Comparison of ENCODE assay signal across 22 cellular contexts in genomic region chr17:7396147-7396546, GRCh38. TPM values are rescaled to one million over a fixed set of nuclear protein-coding genes. Genes with fewer than 3 reads are reported as not detected.
DNase-seq lines count a peak whose midpoint lies in the region; ATAC-seq and TF ChIP-seq lines count a peak whose summit lies in the region.
"Had no signal": no experiment of that assay in that cellular context is flagged by ENCODE, and none has a peak within 500 bp of the region (broad histone marks: within the 10 kb centered on the region; RNA-seq: fewer than 3 reads in every experiment).

No MANE protein-coding gene starts in this region.

- no peaks in the 10 kb centered on the region for H3K27me3 ChIP-seq in HCT116 (ENCODE audit: insufficient read depth, low read length)
- H3K27me3 ChIP-seq: BLaER1 treated with 17β-estradiol and CSF1 and Interleukin-3, amounts not matched to agents 10 nM and 100 nM; heart left ventricle had no signal

- H3K36me3 ChIP-seq in HCT116 (ENCODE audit: control insufficient read depth in 1 of 2, insufficient read depth in 2 of 2, low read length in 2 of 2), result peaks cover 3 to 5% of the 10 kb centered on the region in 2 experiments; a peak in 2 of 4 replicates

- BruUV-seq in HCT116 (replicated peaks; lab: Mats Ljungman, UMichigan), result TSS peak; percentile 66

- no peaks in the 10 kb centered on the region for H3K9me3 ChIP-seq in HCT116 (ENCODE audit: control insufficient read depth in 1 of 2, insufficient read depth in 1 of 2, low read depth in 1 of 2, low read length in 2 of 2)
- H3K9me3 ChIP-seq: BLaER1 treated with 17β-estradiol and CSF1 and Interleukin-3, amounts not matched to agents 10 nM and 100 nM; heart left ventricle; SK-N-SH had no signal

- H3K36me3 Mint-ChIP-seq in activated CD4-positive, alpha-beta T cell treated with anti-CD3 and anti-CD28 coated beads, Interleukin-2, amount 10 ng/mL, durations not matched to agents 7 days and 5 days (ENCODE audit: low read depth), result peaks cover 22% of the 10 kb centered on the region
- H3K36me3 Mint-ChIP-seq in central memory CD8-positive, alpha-beta T cell (ENCODE audit: insufficient read depth), result peaks cover 3% of the 10 kb centered on the region
- peaks cover 3% of the 10 kb centered on the region for H3K36me3 Mint-ChIP-seq in osteocyte (ENCODE audit: unreplicated experiment)

- H3K4me1 Mint-ChIP-seq in activated CD4-positive, alpha-beta T cell treated with anti-CD3 and anti-CD28 coated beads, Interleukin-2, amount 10 ng/mL, durations not matched to agents 7 days and 5 days, result peaks cover 32% of the 10 kb centered on the region
- H3K4me1 Mint-ChIP-seq in central memory CD8-positive, alpha-beta T cell, result peaks cover 22% of the 10 kb centered on the region
- H3K4me1 Mint-ChIP-seq in osteocyte (ENCODE audit: unreplicated experiment), result peaks cover 11% of the 10 kb centered on the region

- POLR2A ChIA-PET in activated CD4-positive, alpha-beta T cell treated with anti-CD3 and anti-CD28 coated beads, Interleukin-2, amount 10 ng/mL, durations not matched to agents 7 days and 5 days (lab: Charles Lee), result no interaction called here
- POLR2A ChIA-PET in HCT116 (lab: Charles Lee), result interaction anchor here (1.6 kb wide), 1 partner anchor 39 kb away, joined by 3 read pairs; the partner anchor contains the start of gene TMEM102

- no peaks in the 10 kb centered on the region for H3K27me3 Mint-ChIP-seq in activated CD4-positive, alpha-beta T cell treated with anti-CD3 and anti-CD28 coated beads, Interleukin-2, amount 10 ng/mL, durations not matched to agents 7 days and 5 days
- no peaks in the 10 kb centered on the region for H3K27me3 Mint-ChIP-seq in central memory CD8-positive, alpha-beta T cell
- H3K27me3 Mint-ChIP-seq in osteocyte (ENCODE audit: unreplicated experiment), result no peaks in the 10 kb centered on the region

- peak overlapping the region; percentile 11 for H3K4me3 Mint-ChIP-seq in activated CD4-positive, alpha-beta T cell treated with anti-CD3 and anti-CD28 coated beads, Interleukin-2, amount 10 ng/mL, durations not matched to agents 7 days and 5 days
- H3K4me3 Mint-ChIP-seq in central memory CD8-positive, alpha-beta T cell, result peak overlapping the region; percentile 9
- peak overlapping the region; percentile 32 for H3K4me3 Mint-ChIP-seq in osteocyte (ENCODE audit: unreplicated experiment)

- no peak overlapping the region for H3K27ac Mint-ChIP-seq in activated CD4-positive, alpha-beta T cell treated with anti-CD3 and anti-CD28 coated beads, Interleukin-2, amount 10 ng/mL, durations not matched to agents 7 days and 5 days
- H3K27ac Mint-ChIP-seq in central memory CD8-positive, alpha-beta T cell (ENCODE audit: low read depth), result no peak overlapping the region
- no peak overlapping the region for H3K27ac Mint-ChIP-seq in osteocyte (ENCODE audit: unreplicated experiment)

- CTCF ChIA-PET in activated CD4-positive, alpha-beta T cell treated with anti-CD3 and anti-CD28 coated beads, Interleukin-2, amount 10 ng/mL, durations not matched to agents 7 days and 5 days (lab: Charles Lee), result interaction anchor here (1.4 to 1.7 kb wide), 2 partner anchors 41 to 48 kb away, joined by 4 to 5 read pairs; no protein-coding TSS in a partner anchor
- CTCF ChIA-PET in HCT116 (lab: Charles Lee), result no interaction called here

- ATAC-seq in HCT116 (no peak), HG02970 (IDR thresholded peaks at IDR 0.05; ENCODE audit: low FRiP score, unreplicated experiment) (no peak), GM19395 (IDR thresholded peaks at IDR 0.05; ENCODE audit: unreplicated experiment) (no peak)
- ATAC-seq in central memory CD8-positive, alpha-beta T cell (replicated peaks; ENCODE audit: extremely low read depth, poor library complexity, severe bottlenecking), result no peak
- ATAC-seq: heart left ventricle had no signal

- DNase-seq in activated CD4-positive, alpha-beta T cell treated with anti-CD3 and anti-CD28 coated beads, Interleukin-2, amount 10 ng/mL, durations not matched to agents 7 days and 5 days, result no peak
- DNase-seq in activated CD4-positive, alpha-beta T cell treated with anti-CD3 and anti-CD28 coated beads for 1 hour, result no peak
- DNase-seq in HCT116 (ENCODE audit: low read depth, low spot score) (no peak), osteocyte (ENCODE audit: extremely low spot score, unreplicated experiment) (no peak), NCI-H1930 (lab: John Stamatoyannopoulos, UW) (no peak)
- DNase-seq in central memory CD8-positive, alpha-beta T cell (ENCODE audit: low spot score in 2 of 2), result no peak
- DNase-seq: activated CD4-positive, CD25-positive, alpha-beta regulatory T cell treated with anti-CD3 and anti-CD28 coated beads, Interleukin-2, amount 50 U/mL, for 72 hours; activated naive CD4-positive, alpha-beta T cell; DMS 273 treated with DMSO at 0.1 percent for 48 hours; GM23248; heart left ventricle; NCI-H1417; NCI-H2107; NCI-H510A treated with DMSO at 0.1 percent for 48 hours; SK-N-SH had no signal

- TF ChIP-seq POLR2A in HCT116 (IDR thresholded peaks at IDR 0.05; ENCODE audit: borderline replicate concordance, extremely low read depth, insufficient read depth, insufficient read length), result no peak

- H2AFZ ChIP-seq in HCT116 (ENCODE audit: low read depth, low read length, poor library complexity, severe bottlenecking), result no peak overlapping the region
- H2AFZ ChIP-seq: GM23248 had no signal

- H4K20me1 ChIP-seq in HCT116 (ENCODE audit: insufficient read depth), result no peaks in the 10 kb centered on the region

- RAD21 ChIA-PET in HCT116 (lab: Charles Lee; ENCODE audit: low non-redundant PET in 1 of 2, low total read pairs in 2 of 2, uncharacterized antibody in 2 of 2, unreplicated experiment in 2 of 2), result no interaction called here

- no peak overlapping the region for H3K4me2 ChIP-seq in HCT116 (ENCODE audit: low read length)
- H3K4me2 ChIP-seq: SK-N-SH had no signal

- H3K4me1 ChIP-seq in HCT116 (ENCODE audit: control insufficient read depth in 1 of 2, insufficient read depth in 2 of 2, low read length in 2 of 2), result peaks cover 20 to 39% of the 10 kb centered on the region in 2 experiments

- 0 out of 2 replicates have a peak, but pooled peaks cover 7% of the 10 kb centered on the region for H3K79me2 ChIP-seq in HCT116 (ENCODE audit: insufficient read depth, low read length)

- intact Hi-C loops in HCT116 (cut with micrococcal nuclease), result no loop called here

- H3K9ac ChIP-seq in HCT116 (ENCODE audit: low read length), result no peak overlapping the region
- H3K9ac ChIP-seq: BLaER1 treated with 17β-estradiol and CSF1 and Interleukin-3, amounts not matched to agents 10 nM and 100 nM; GM23248; SK-N-SH had no signal

- no peaks in the 10 kb centered on the region for H3K9me2 ChIP-seq in HCT116 (ENCODE audit: insufficient read depth)
- H3K9me2 ChIP-seq: SK-N-SH had no signal

- 0 out of 6 replicates have a peak, but pooled peaks of 1 of the 3 experiments have one; percentile 11 for TF ChIP-seq CTCF in HCT116 (IDR thresholded peaks at IDR 0.05 in 2 of 3, conservative IDR thresholded peaks at IDR 0.05 in 1 of 3; ENCODE audit: borderline replicate concordance in 1 of 3, insufficient read depth in 1 of 3, low read depth in 2 of 3, low read length in 2 of 3)
- no peak for TF ChIP-seq CTCF in osteocyte (IDR thresholded peaks at IDR 0.05)

- no peak for TF ChIP-seq RAD21 in HCT116 (IDR thresholded peaks at IDR 0.05; ENCODE audit: low read depth)

- no peak overlapping the region for H3K4me3 ChIP-seq in HCT116 (replicated peaks in 1 of 2; ENCODE audit: low read depth in 1 of 2, low read length in 2 of 2)
- H3K4me3 ChIP-seq: GM23248 had no signal

- H3K27ac ChIP-seq in HCT116 (ENCODE audit: low read depth, low read length), result no peak overlapping the region
- H3K27ac ChIP-seq: BLaER1 treated with 17β-estradiol and CSF1 and Interleukin-3, amounts not matched to agents 10 nM and 100 nM; GM23248 had no signal

- H3K9me3 Mint-ChIP-seq in activated CD4-positive, alpha-beta T cell treated with anti-CD3 and anti-CD28 coated beads, Interleukin-2, amount 10 ng/mL, durations not matched to agents 7 days and 5 days, result no peaks in the 10 kb centered on the region
- H3K9me3 Mint-ChIP-seq in central memory CD8-positive, alpha-beta T cell, result no peaks in the 10 kb centered on the region
- no peaks in the 10 kb centered on the region for H3K9me3 Mint-ChIP-seq in osteocyte (ENCODE audit: unreplicated experiment)

TF ChIP-seq in HCT116, 20 proteins besides CTCF, POLR2A, EP300 and RAD21 (continues in another document):
- TF ChIP-seq YY1 (IDR thresholded peaks at IDR 0.05; ENCODE audit: extremely low read depth, insufficient replicate concordance, low read depth, low read length) (no peak), SP1 (IDR thresholded peaks at IDR 0.05; ENCODE audit: low read depth) (no peak), ZNF274 (IDR thresholded peaks at IDR 0.05; ENCODE audit: low read depth, low read length) (no peak)

RNA-seq across cellular contexts. Expression of gene PLSCR3, which starts 1.8 kb away (rescaled TPM):
- total RNA-seq in activated CD4-positive, alpha-beta T cell treated with anti-CD3 and anti-CD28 coated beads, Interleukin-2, amount 10 ng/mL, durations not matched to agents 7 days and 5 days, result 100 to 1,000 TPM; 151 to 161 TPM
- total RNA-seq in HCT116 (2021; ENCODE audit: unreplicated experiment) (43.8 TPM), osteocyte (73.9 and 81.4 TPM in 2 replicates)
- polyA plus RNA-seq in HCT116 (2012), result 34.9 and 41.7 TPM in 2 replicates

RNA-seq across cellular contexts. Expression of gene TMEM256, which starts 7.8 kb away (rescaled TPM):
- total RNA-seq in activated CD4-positive, alpha-beta T cell treated with anti-CD3 and anti-CD28 coated beads, Interleukin-2, amount 10 ng/mL, durations not matched to agents 7 days and 5 days, result 10 to 100 TPM; 47.2 to 48.3 TPM
- 110 TPM for total RNA-seq in HCT116 (2021; ENCODE audit: unreplicated experiment)
- polyA plus RNA-seq in HCT116 (2012), result 152 and 197 TPM in 2 replicates
- total RNA-seq in osteocyte, result 40.7 and 45.9 TPM in 2 replicates

RNA-seq across cellular contexts. Expression of gene NLGN2, which starts 11.5 kb away (rescaled TPM):
- total RNA-seq in activated CD4-positive, alpha-beta T cell treated with anti-CD3 and anti-CD28 coated beads, Interleukin-2, amount 10 ng/mL, durations not matched to agents 7 days and 5 days, result 1 to 10 TPM in 1 of 2 experiments, under 1 TPM in 1; 0.89 to 1.4 TPM
- total RNA-seq in HCT116 (2021; ENCODE audit: unreplicated experiment), result 60.5 TPM
- 45.2 and 50.6 TPM in 2 replicates for polyA plus RNA-seq in HCT116 (2012)
- 53.8 and 56.8 TPM in 2 replicates for total RNA-seq in osteocyte

RNA-seq across cellular contexts. Expression of gene TNK1, which starts 15.3 kb away (rescaled TPM):
- total RNA-seq in activated CD4-positive, alpha-beta T cell treated with anti-CD3 and anti-CD28 coated beads, Interleukin-2, amount 10 ng/mL, durations not matched to agents 7 days and 5 days, result 1 to 10 TPM; 1.5 to 2.1 TPM
- 16.8 TPM for total RNA-seq in HCT116 (2021; ENCODE audit: unreplicated experiment)
- 12.5 and 14.4 TPM in 2 replicates for polyA plus RNA-seq in HCT116 (2012)
- not detected in 2 replicates for total RNA-seq in osteocyte

RNA-seq across cellular contexts. Expression of gene SPEM1, which starts 24.0 kb away (rescaled TPM):
- total RNA-seq in activated CD4-positive, alpha-beta T cell treated with anti-CD3 and anti-CD28 coated beads, Interleukin-2, amount 10 ng/mL, durations not matched to agents 7 days and 5 days, result not detected
- total RNA-seq in HCT116 (2021; ENCODE audit: unreplicated experiment) (0.32 TPM), osteocyte (not detected in 2 replicates)
- 0.11 and 0.21 TPM in 2 replicates for polyA plus RNA-seq in HCT116 (2012)
- total RNA-seq: GM23248, heart left ventricle, lower leg skin, mucosa of gallbladder, renal cortical epithelial cell, ureter had no signal
- polyA plus RNA-seq: GM23248, heart left ventricle, SK-N-SH had no signal

Comparison
In these comparisons a context has a peak if more than half of its experiments do, and no peak if none do; other contexts are left out.
1. RNA of gene NLGN2, which starts 11.5 kb away (total RNA-seq): 60.5 TPM in HCT116 (single experiment) and 53.8 to 56.8 TPM in osteocyte; 0.89 to 1.4 TPM in activated CD4-positive, alpha-beta T cell treated with anti-CD3 and anti-CD28 coated beads, Interleukin-2, amount 10 ng/mL, durations not matched to agents 7 days and 5 days; every median in the first group is over 10 times any median in the second.
2. Peak in every context shown above with its lines, with median percentiles within 50 percentile points of each other: H3K4me3 Mint-ChIP-seq.